In the genomic region with DNA sequence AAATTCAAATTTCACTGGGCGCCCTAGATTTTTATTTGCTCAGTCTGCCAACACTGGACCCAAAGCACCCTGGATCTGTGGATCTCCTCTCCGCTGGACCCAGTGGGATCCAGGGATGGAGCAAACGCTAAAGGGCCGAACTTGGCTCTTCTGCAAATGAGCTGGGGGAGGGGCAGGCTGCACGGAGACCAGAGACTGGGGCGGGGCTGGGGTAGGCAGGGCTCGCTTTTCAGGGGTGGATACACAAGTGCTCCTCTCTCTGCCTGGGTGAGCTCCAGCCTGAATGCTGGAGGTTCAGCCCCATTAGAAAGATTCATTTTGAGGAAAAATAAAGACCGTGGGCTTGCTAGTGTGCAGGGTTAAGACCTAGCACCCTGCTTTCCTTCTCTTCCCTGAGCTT, we compare ENCODE assay signal across 1 cellular context.
TF ChIP-seq lines count a peak whose summit lies in the region.

No MANE protein-coding gene starts in this region.

TF ChIP-seq in H1, 55 proteins besides CTCF, POLR2A, EP300 and RAD21:
- TF ChIP-seq ASH2L (IDR thresholded peaks at IDR 0.05; ENCODE audit: low read length) (no peak), RXRA (IDR thresholded peaks at IDR 0.05; ENCODE audit: insufficient read depth, low read depth, low read length) (no peak), BRCA1 (IDR thresholded peaks at IDR 0.05; ENCODE audit: low read depth, low read length) (no peak), RBBP5 (IDR thresholded peaks at IDR 0.05; ENCODE audit: borderline replicate concordance, low read depth, low read length) (no peak), TEAD4 (IDR thresholded peaks at IDR 0.05; ENCODE audit: low read depth, low read length) (no peak), SAP30 (IDR thresholded peaks at IDR 0.05; ENCODE audit: insufficient read depth, insufficient replicate concordance, low read length) (no peak), MAFK (IDR thresholded peaks at IDR 0.05; ENCODE audit: low read depth, low read length) (no peak), CEBPB (IDR thresholded peaks at IDR 0.05; ENCODE audit: low read depth, low read length) (no peak)
- TF ChIP-seq, protein P1, sequence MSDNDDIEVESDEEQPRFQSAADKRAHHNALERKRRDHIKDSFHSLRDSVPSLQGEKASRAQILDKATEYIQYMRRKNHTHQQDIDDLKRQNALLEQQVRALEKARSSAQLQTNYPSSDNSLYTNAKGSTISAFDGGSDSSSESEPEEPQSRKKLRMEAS (IDR thresholded peaks at IDR 0.05), result no peak
- TF ChIP-seq, protein P2, sequence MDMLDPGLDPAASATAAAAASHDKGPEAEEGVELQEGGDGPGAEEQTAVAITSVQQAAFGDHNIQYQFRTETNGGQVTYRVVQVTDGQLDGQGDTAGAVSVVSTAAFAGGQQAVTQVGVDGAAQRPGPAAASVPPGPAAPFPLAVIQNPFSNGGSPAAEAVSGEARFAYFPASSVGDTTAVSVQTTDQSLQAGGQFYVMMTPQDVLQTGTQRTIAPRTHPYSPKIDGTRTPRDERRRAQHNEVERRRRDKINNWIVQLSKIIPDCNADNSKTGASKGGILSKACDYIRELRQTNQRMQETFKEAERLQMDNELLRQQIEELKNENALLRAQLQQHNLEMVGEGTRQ (IDR thresholded peaks at IDR 0.05; ENCODE audit: low read length), result no peak
TF ChIP-seq in H1: peak in this region for 0.
